In the genomic region with DNA sequence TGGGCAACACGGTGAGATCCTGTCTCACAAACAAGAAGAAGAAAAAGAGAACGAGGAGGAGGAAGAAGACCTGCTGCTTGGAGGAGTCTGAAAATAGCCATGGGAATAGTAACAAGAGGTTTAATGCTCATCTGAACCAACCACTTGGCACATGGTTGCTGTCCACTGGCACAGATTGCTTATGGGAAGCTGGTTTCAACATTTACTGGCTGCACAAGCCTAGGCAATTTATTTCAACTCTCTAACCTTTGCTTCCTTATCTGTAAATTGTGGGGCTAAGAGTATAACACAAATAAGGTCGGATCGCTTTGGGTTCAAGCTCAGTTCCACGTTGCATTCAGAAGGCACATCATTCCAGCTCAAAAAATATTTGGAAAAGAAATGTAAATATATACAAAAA, we compare ENCODE assay signal across 1 cellular context.
TF ChIP-seq lines count a peak whose summit lies in the region.

No MANE protein-coding gene starts in this region.

TF ChIP-seq in liver, 16 proteins besides CTCF, POLR2A, EP300 and RAD21 (continued from another document):
- no peak for TF ChIP-seq TAF1 (conservative IDR thresholded peaks at IDR 0.05)
- TF ChIP-seq RXRA (IDR thresholded peaks at IDR 0.05): peak; percentile 95 to 99
- peak; percentile 38 to 95 for TF ChIP-seq JUND (IDR thresholded peaks at IDR 0.05)
TF ChIP-seq in liver: peak in this region for 12.
